Comparison of ENCODE assay signal across 9 cellular contexts in the genomic region with DNA sequence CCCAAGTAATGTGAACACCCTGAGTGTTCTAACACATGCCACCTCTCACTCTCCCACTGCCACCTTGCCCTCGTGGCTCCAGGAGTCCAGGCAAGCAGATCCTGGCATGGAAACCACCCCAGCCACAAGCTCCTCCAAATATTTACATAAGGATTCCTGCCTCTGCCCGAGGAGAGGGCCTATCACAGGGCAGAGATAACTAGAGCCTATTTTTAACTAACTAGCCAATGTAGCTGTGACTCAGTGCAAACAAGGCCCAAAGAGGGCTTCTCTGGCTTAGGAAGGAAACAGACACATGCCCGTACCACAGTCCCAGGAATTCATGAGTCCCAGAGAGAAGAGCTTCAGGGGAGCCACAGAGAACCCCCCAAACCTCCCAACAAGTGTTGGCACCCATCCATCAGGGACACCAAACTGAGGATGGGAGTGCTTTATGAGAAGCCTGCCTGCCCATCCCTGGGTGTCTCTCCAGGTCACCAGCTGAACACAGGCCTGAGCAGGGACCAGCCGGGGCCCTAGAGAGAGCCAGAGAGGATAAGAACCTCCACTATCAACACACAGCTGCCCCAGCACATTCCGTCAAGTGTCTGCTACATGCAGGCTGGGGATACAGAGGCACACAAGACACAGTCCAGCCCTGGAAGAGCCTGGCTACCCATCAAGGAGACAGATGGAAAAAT. TPM values are rescaled to one million over a fixed set of nuclear protein-coding genes. Genes with fewer than 3 reads are reported as not detected.
DNase-seq lines count a peak whose midpoint lies in the region; ATAC-seq, FAIRE-seq and TF ChIP-seq lines count a peak whose summit lies in the region.
"Had no signal": no experiment of that assay in that cellular context is flagged by ENCODE, and none has a peak within 500 bp of the region (broad histone marks: within the 10 kb centered on the region; RNA-seq: fewer than 3 reads in every experiment).

No MANE protein-coding gene starts in this region.

- H3K4me1 Mint-ChIP-seq in activated T-cell treated with anti-CD3 and anti-CD28 coated beads, Interleukin-2, amount 50 U/mL, for 24 hours (ENCODE audit: low read depth), result peaks cover 68% of the 10 kb centered on the region
- peaks cover 41% of the 10 kb centered on the region for H3K4me1 Mint-ChIP-seq in astrocyte (ENCODE audit: low read depth, unreplicated experiment)

- ATAC-seq in HG02763 (IDR thresholded peaks at IDR 0.05; ENCODE audit: unreplicated experiment) (no peak), GM21723 (IDR thresholded peaks at IDR 0.05; ENCODE audit: unreplicated experiment) (no peak)

- H3K79me2 ChIP-seq in astrocyte (ENCODE audit: insufficient read depth, low read length), result peaks cover 26% of the 10 kb centered on the region

- H3K9ac ChIP-seq in astrocyte (ENCODE audit: low read length), result peak overlapping the region; percentile 63

- H3K4me3 ChIP-seq in astrocyte (ENCODE audit: insufficient read depth, low read depth, low read length) (no peak overlapping the region), urinary bladder (ENCODE audit: low read depth, low read length) (no peak overlapping the region)

- no peak for DNase-seq in activated T-cell treated with anti-CD3 and anti-CD28 coated beads, Interleukin-2, amount 50 U/mL, for 24 hours
- no peak for DNase-seq in activated T-cell treated with anti-CD3 and anti-CD28 coated beads, Interleukin-2, amount 50 U/mL, for 1 hour
- DNase-seq in astrocyte (ENCODE audit: low read depth), result peak; percentile 86
- peak; percentile 91 for DNase-seq in kidney tubule cell (ENCODE audit: low spot score)
- DNase-seq in NCI-H526 (lab: John Stamatoyannopoulos, UW), result no peak
- DNase-seq: activated CD4-positive, alpha-beta T cell treated with anti-CD3 and anti-CD28 coated beads, Interleukin-2, amount 50 U/mL, for 4 hours had no signal

- peaks cover 61% of the 10 kb centered on the region for H3K36me3 Mint-ChIP-seq in activated T-cell treated with anti-CD3 and anti-CD28 coated beads, Interleukin-2, amount 50 U/mL, for 24 hours (ENCODE audit: low read depth)
- peaks cover 2% of the 10 kb centered on the region for H3K36me3 Mint-ChIP-seq in astrocyte (ENCODE audit: low read depth, unreplicated experiment)

- no peaks in the 10 kb centered on the region for H3K9me3 Mint-ChIP-seq in activated T-cell treated with anti-CD3 and anti-CD28 coated beads, Interleukin-2, amount 50 U/mL, for 24 hours
- H3K9me3 Mint-ChIP-seq in astrocyte (ENCODE audit: unreplicated experiment), result no peaks in the 10 kb centered on the region

- peak overlapping the region; percentile 28 for H2AFZ ChIP-seq in astrocyte (ENCODE audit: low read depth, low read length)

- TF ChIP-seq CTCF in astrocyte (IDR thresholded peaks at IDR 0.05; ENCODE audit: insufficient read depth, low read depth, low read length), result no peak

- peak overlapping the region; percentile 28 for H3K27ac Mint-ChIP-seq in activated T-cell treated with anti-CD3 and anti-CD28 coated beads, Interleukin-2, amount 50 U/mL, for 24 hours
- peak overlapping the region; percentile 75 for H3K27ac Mint-ChIP-seq in astrocyte (ENCODE audit: unreplicated experiment)

- 31% methylated on average over 5 of the region's 5 CpGs for WGBS in urinary bladder

- no peaks in the 10 kb centered on the region for H3K9me3 ChIP-seq in astrocyte (ENCODE audit: insufficient read depth, low read depth, low read length)

- H3K27ac ChIP-seq in astrocyte (ENCODE audit: low read depth, low read length), result peak overlapping the region; percentile 93
- H3K27ac ChIP-seq in urinary bladder (ENCODE audit: low read depth), result peak overlapping the region; percentile 94

- peaks cover 13% of the 10 kb centered on the region for H4K20me1 ChIP-seq in astrocyte (ENCODE audit: insufficient read depth, low read length)

- no peaks in the 10 kb centered on the region for H3K27me3 Mint-ChIP-seq in activated T-cell treated with anti-CD3 and anti-CD28 coated beads, Interleukin-2, amount 50 U/mL, for 24 hours
- no peaks in the 10 kb centered on the region for H3K27me3 Mint-ChIP-seq in astrocyte (ENCODE audit: low read depth, unreplicated experiment)

- H3K27me3 ChIP-seq in astrocyte (ENCODE audit: insufficient read depth, low read length), result no peaks in the 10 kb centered on the region

- H3K4me2 ChIP-seq in astrocyte (ENCODE audit: low read length), result peak overlapping the region; percentile 67

- no peak for FAIRE-seq in astrocyte (lab: Jason Lieb, UNC)

- H3K4me1 ChIP-seq in astrocyte (ENCODE audit: insufficient read depth, low read length) (peaks cover 44% of the 10 kb centered on the region), urinary bladder (ENCODE audit: insufficient read depth) (peaks cover 6% of the 10 kb centered on the region)

- H3K36me3 ChIP-seq in astrocyte (ENCODE audit: insufficient read depth, low read length), result peaks cover 3% of the 10 kb centered on the region
- H3K36me3 ChIP-seq in urinary bladder (ENCODE audit: insufficient read depth), result no peaks in the 10 kb centered on the region

- no peak overlapping the region for H3K4me3 Mint-ChIP-seq in activated T-cell treated with anti-CD3 and anti-CD28 coated beads, Interleukin-2, amount 50 U/mL, for 24 hours
- H3K4me3 Mint-ChIP-seq in astrocyte (ENCODE audit: unreplicated experiment), result peak overlapping the region; percentile 15

RNA-seq across cellular contexts. Expression of a gene that starts 9.2 kb away (rescaled TPM):
- total RNA-seq in astrocyte, result 19.7 and 20.9 TPM in 2 replicates
- total RNA-seq in urinary bladder, result 26.6 TPM
- 58.9 TPM for polyA plus RNA-seq in urinary bladder

RNA-seq across cellular contexts. Expression of a gene that starts 40.8 kb away (rescaled TPM):
- total RNA-seq in astrocyte, result not detected in 2 replicates
- total RNA-seq in urinary bladder, result 1.0 TPM
- polyA plus RNA-seq in urinary bladder, result 0.77 TPM

RNA-seq across cellular contexts. Expression of a gene that starts 43.2 kb away (rescaled TPM):
- total RNA-seq in astrocyte, result not detected in 2 replicates
- 0.63 TPM for total RNA-seq in urinary bladder
- polyA plus RNA-seq in urinary bladder, result 1.6 TPM

Comparison
In these comparisons a context has a peak if more than half of its experiments do, and no peak if none do; other contexts are left out.
1. DNase-seq: peak in astrocyte (single experiment) and kidney tubule cell (single experiment); none in activated T-cell treated with anti-CD3 and anti-CD28 coated beads, Interleukin-2, amount 50 U/mL, for 24 hours (single experiment), activated T-cell treated with anti-CD3 and anti-CD28 coated beads, Interleukin-2, amount 50 U/mL, for 1 hour (single experiment) and NCI-H526 (0 of 2).